ENCODE assay signal across 1 cellular context in genomic region chr11:3827434-3828186, GRCh38.
TF ChIP-seq lines count a peak whose summit lies in the region.

No MANE protein-coding gene starts in this region.

TF ChIP-seq in IMR-90, 13 proteins besides CTCF, POLR2A, EP300 and RAD21:
- TF ChIP-seq MXI1 (IDR thresholded peaks at IDR 0.05; ENCODE audit: borderline replicate concordance, low read depth, low read length) (no peak), FOS (IDR thresholded peaks at IDR 0.05; ENCODE audit: low read depth, low read length) (no peak), NFE2L2 (IDR thresholded peaks at IDR 0.05; ENCODE audit: low read depth, low read length) (no peak)
